12 cellular contexts compared by ENCODE assay signal in genomic region chr6:24864345-24864744, GRCh38.
A peak's percentile ranks its signal among the peaks of the same experiment; 100 is the strongest.
DNase-seq lines count a peak whose midpoint lies in the region; ATAC-seq and TF ChIP-seq lines count a peak whose summit lies in the region.
"Had no signal": no experiment of that assay in that cellular context is flagged by ENCODE, and none has a peak within 500 bp of the region (broad histone marks: within the 10 kb centered on the region; RNA-seq: fewer than 3 reads in every experiment).

No MANE protein-coding gene starts in this region.

- H3K4me3 Mint-ChIP-seq in activated CD4-positive, alpha-beta T cell treated with anti-CD3 and anti-CD28 coated beads, Interleukin-2, amount 10 ng/mL, durations not matched to agents 7 days and 5 days = no peak overlapping the region
- no peak overlapping the region for H3K4me3 Mint-ChIP-seq in activated B cell treated with CpG ODN at 0.5 μM for 24 hours
- H3K4me3 Mint-ChIP-seq in naive thymus-derived CD8-positive, alpha-beta T cell = peak overlapping the region in 5 of 10 donors; percentile 22 to 75 (median 31)

- H3K4me1 Mint-ChIP-seq in activated CD4-positive, alpha-beta T cell treated with anti-CD3 and anti-CD28 coated beads, Interleukin-2, amount 10 ng/mL, durations not matched to agents 7 days and 5 days = peaks cover 81% of the 10 kb centered on the region
- peaks cover 84% of the 10 kb centered on the region for H3K4me1 Mint-ChIP-seq in activated B cell treated with CpG ODN at 0.5 μM for 24 hours
- peaks cover 41 to 98% (median 88%) of the 10 kb centered on the region in 4 donors for H3K4me1 Mint-ChIP-seq in naive thymus-derived CD8-positive, alpha-beta T cell

- DNase-seq in activated CD4-positive, alpha-beta T cell treated with anti-CD3 and anti-CD28 coated beads, Interleukin-2, amount 10 ng/mL, durations not matched to agents 7 days and 5 days = no peak
- no peak for DNase-seq in activated CD4-positive, alpha-beta T cell treated with anti-CD3 and anti-CD28 coated beads, Interleukin-2, amount 50 U/mL, for 4 hours
- peak; percentile 94 for DNase-seq in NCI-H1694 treated with DMSO at 0.1 percent for 48 hours (lab: John Stamatoyannopoulos, UW)
- no peak for DNase-seq in activated B cell treated with CpG ODN at 0.5 μM for 24 hours
- no peak for DNase-seq in naive thymus-derived CD8-positive, alpha-beta T cell
- no peak for DNase-seq in smooth muscle cell (lab: John Stamatoyannopoulos, UW; ENCODE audit: unreplicated experiment)
- DNase-seq in GM10248 (ENCODE audit: extremely low spot score) = no peak
- DNase-seq: H7, occipital lobe had no signal

- H3K79me2 ChIP-seq in smooth muscle cell (ENCODE audit: low read depth) = no peaks in the 10 kb centered on the region

- TF ChIP-seq CTCF in activated B cell treated with CpG ODN at 0.5 μM for 24 hours (IDR thresholded peaks at IDR 0.05) = no peak
- TF ChIP-seq CTCF in smooth muscle cell (IDR thresholded peaks at IDR 0.05; ENCODE audit: borderline replicate concordance, insufficient read depth, poor library complexity, severe bottlenecking) = no peak
- no peak for TF ChIP-seq CTCF in GM10248 (IDR thresholded peaks at IDR 0.05; ENCODE audit: control extremely low read depth, extremely low read depth, low read depth, missing control alignments)

- H3K27ac ChIP-seq in smooth muscle cell (ENCODE audit: low read depth) = no peak overlapping the region
- H3K27ac ChIP-seq: suprapubic skin, VCaP had no signal

- no peaks in the 10 kb centered on the region for H4K20me1 ChIP-seq in smooth muscle cell (ENCODE audit: low read depth)

- no peak overlapping the region for H3K9ac ChIP-seq in smooth muscle cell (ENCODE audit: low read depth)

- H3F3A ChIP-seq in smooth muscle cell (ENCODE audit: low read depth) = no peaks in the 10 kb centered on the region

- H2AFZ ChIP-seq in smooth muscle cell (ENCODE audit: low read depth) = no peak overlapping the region

- intact Hi-C loops in activated B cell treated with CpG ODN at 0.5 μM for 24 hours (cut with micrococcal nuclease) = no loop called here

- H3K27ac Mint-ChIP-seq in activated CD4-positive, alpha-beta T cell treated with anti-CD3 and anti-CD28 coated beads, Interleukin-2, amount 10 ng/mL, durations not matched to agents 7 days and 5 days = peak overlapping the region; percentile 9
- peak overlapping the region; percentile 77 for H3K27ac Mint-ChIP-seq in activated B cell treated with CpG ODN at 0.5 μM for 24 hours
- peak overlapping the region; percentile 91 to 98 (median 93) for H3K27ac Mint-ChIP-seq in naive thymus-derived CD8-positive, alpha-beta T cell

- peaks cover 92% of the 10 kb centered on the region for H3K36me3 Mint-ChIP-seq in activated CD4-positive, alpha-beta T cell treated with anti-CD3 and anti-CD28 coated beads, Interleukin-2, amount 10 ng/mL, durations not matched to agents 7 days and 5 days (ENCODE audit: low read depth)
- peaks cover 96% of the 10 kb centered on the region for H3K36me3 Mint-ChIP-seq in activated B cell treated with CpG ODN at 0.5 μM for 24 hours (ENCODE audit: low read depth)
- peaks cover 20 to 97% (median 54%) of the 10 kb centered on the region in 3 donors for H3K36me3 Mint-ChIP-seq in naive thymus-derived CD8-positive, alpha-beta T cell

- whole genome bisulfite sequencing in smooth muscle cell (ENCODE audit: low lambda C conversion rate) = 32% methylated on average over 1 of the region's 1 CpG

- no peaks in the 10 kb centered on the region for H3K36me3 ChIP-seq in smooth muscle cell (ENCODE audit: low read depth)

- ATAC-seq in activated B cell treated with CpG ODN at 0.5 μM for 24 hours (ENCODE audit: low read depth) (no peak), GM21723 (IDR thresholded peaks at IDR 0.05; ENCODE audit: unreplicated experiment) (no peak)
- no peak for ATAC-seq in naive thymus-derived CD8-positive, alpha-beta T cell

- no peak overlapping the region for H3K4me2 ChIP-seq in smooth muscle cell

- POLR2A ChIA-PET in activated CD4-positive, alpha-beta T cell treated with anti-CD3 and anti-CD28 coated beads, Interleukin-2, amount 10 ng/mL, durations not matched to agents 7 days and 5 days (lab: Charles Lee) = no interaction called here
- POLR2A ChIA-PET in activated B cell treated with CpG ODN at 0.5 μM for 24 hours (lab: Charles Lee) = interaction anchor here (0.9 kb wide), 1 partner anchor 11 kb away, joined by 3 read pairs; no protein-coding TSS in a partner anchor
- POLR2A ChIA-PET in naive thymus-derived CD8-positive, alpha-beta T cell (lab: Charles Lee) = no interaction called here
- POLR2A ChIA-PET in GM10248 (lab: Yijun Ruan, JAX) = no interaction called here

- no peaks in the 10 kb centered on the region for H3K9me3 Mint-ChIP-seq in activated CD4-positive, alpha-beta T cell treated with anti-CD3 and anti-CD28 coated beads, Interleukin-2, amount 10 ng/mL, durations not matched to agents 7 days and 5 days
- H3K9me3 Mint-ChIP-seq in activated B cell treated with CpG ODN at 0.5 μM for 24 hours = no peaks in the 10 kb centered on the region
- peaks cover 0 to 3% (median 0%) of the 10 kb centered on the region in 9 donors for H3K9me3 Mint-ChIP-seq in naive thymus-derived CD8-positive, alpha-beta T cell

- no peaks in the 10 kb centered on the region for H3K27me3 ChIP-seq in smooth muscle cell (ENCODE audit: low read depth)
- H3K27me3 ChIP-seq: suprapubic skin had no signal

- peaks cover 6% of the 10 kb centered on the region for H3K4me1 ChIP-seq in smooth muscle cell (ENCODE audit: low read depth)

- CTCF ChIA-PET in activated CD4-positive, alpha-beta T cell treated with anti-CD3 and anti-CD28 coated beads, Interleukin-2, amount 10 ng/mL, durations not matched to agents 7 days and 5 days (lab: Charles Lee) = interaction anchor here (0.6 to 0.9 kb wide), 3 partner anchors 8 to 205 kb away, joined by 3 read pairs; no protein-coding TSS in a partner anchor
- CTCF ChIA-PET in activated B cell treated with CpG ODN at 0.5 μM for 24 hours (lab: Charles Lee) = interaction anchor here (1.1 to 2.1 kb wide), 3 partner anchors 127 to 206 kb away, joined by 4 to 7 read pairs (median 5); no protein-coding TSS in a partner anchor
- CTCF ChIA-PET in GM10248 (lab: Yijun Ruan, JAX) = interaction anchor here (1.2 to 9.3 kb wide), 6 partner anchors 8 to 153 kb away, joined by 3 to 44 read pairs (median 7); no protein-coding TSS in a partner anchor

- no peaks in the 10 kb centered on the region for H3K27me3 Mint-ChIP-seq in activated CD4-positive, alpha-beta T cell treated with anti-CD3 and anti-CD28 coated beads, Interleukin-2, amount 10 ng/mL, durations not matched to agents 7 days and 5 days
- no peaks in the 10 kb centered on the region for H3K27me3 Mint-ChIP-seq in activated B cell treated with CpG ODN at 0.5 μM for 24 hours
- H3K27me3 Mint-ChIP-seq in naive thymus-derived CD8-positive, alpha-beta T cell = no peaks in the 10 kb centered on the region

- H3K4me3 ChIP-seq in smooth muscle cell = no peak overlapping the region
- H3K4me3 ChIP-seq: suprapubic skin had no signal

- no peaks in the 10 kb centered on the region for H3K9me3 ChIP-seq in smooth muscle cell (replicated peaks; ENCODE audit: low read depth)
- H3K9me3 ChIP-seq: suprapubic skin had no signal

Comparison
In these comparisons a context has a peak if more than half of its experiments do, and no peak if none do; other contexts are left out.
1. H3K27ac Mint-ChIP-seq: peak in every context shown above with its lines; median percentile 93 in naive thymus-derived CD8-positive, alpha-beta T cell; 77 in activated B cell treated with CpG ODN at 0.5 μM for 24 hours; 9 in activated CD4-positive, alpha-beta T cell treated with anti-CD3 and anti-CD28 coated beads, Interleukin-2, amount 10 ng/mL, durations not matched to agents 7 days and 5 days.